Comparison of ENCODE assay signal across 1 cellular context in genomic region chr16:28865289-28865688, GRCh38.
TF ChIP-seq lines count a peak whose summit lies in the region.

No MANE protein-coding gene starts in this region.

TF ChIP-seq in GM23338, 12 proteins besides CTCF, POLR2A, EP300 and RAD21 (continued from another document):
- no peak for TF ChIP-seq ZNF462 (CRISPR knock-in tag; IDR thresholded peaks at IDR 0.05)
- TF ChIP-seq ZNF114 (CRISPR knock-in tag; IDR thresholded peaks at IDR 0.05) = no peak
- TF ChIP-seq POLR2AphosphoS5 (IDR thresholded peaks at IDR 0.05; ENCODE audit: low read depth) = no peak
- no peak for TF ChIP-seq EZH2phosphoT487 (IDR thresholded peaks at IDR 0.05; ENCODE audit: unreplicated experiment)
- TF ChIP-seq CREB1 (CRISPR knock-in tag; IDR thresholded peaks at IDR 0.05; ENCODE audit: low read depth) = no peak
- TF ChIP-seq REST (IDR thresholded peaks at IDR 0.05; ENCODE audit: unreplicated experiment) = no peak
- no peak for TF ChIP-seq NANOG (IDR thresholded peaks at IDR 0.05; ENCODE audit: borderline replicate concordance)
- TF ChIP-seq EZH2 (IDR thresholded peaks at IDR 0.05; ENCODE audit: low read depth, unreplicated experiment) = no peak
- no peak for TF ChIP-seq ETS1 (IDR thresholded peaks at IDR 0.05)
- TF ChIP-seq JUNB (IDR thresholded peaks at IDR 0.05; ENCODE audit: unreplicated experiment) = no peak
TF ChIP-seq in GM23338: peak in this region for 0.
